8 cellular contexts compared by ENCODE assay signal in the genomic region with DNA sequence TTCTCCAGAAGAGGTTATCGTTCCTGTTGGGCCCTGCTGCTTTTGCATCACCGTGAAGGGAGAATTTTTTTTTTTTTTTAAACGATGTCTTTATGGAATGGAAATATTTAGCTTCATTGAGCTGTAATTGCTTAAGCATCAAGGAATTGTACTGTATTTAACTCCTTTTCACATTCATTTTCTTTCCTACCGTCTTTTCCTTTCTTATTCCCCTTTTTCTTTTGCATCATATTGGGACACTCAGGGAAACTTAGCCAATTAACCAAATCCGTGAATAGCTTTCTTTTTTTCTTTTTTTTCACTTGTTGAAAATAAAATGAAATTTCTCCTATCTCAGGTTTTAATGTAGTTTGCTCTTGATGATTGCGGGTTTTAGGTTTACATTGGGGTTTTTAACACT. TPM values are rescaled to one million over a fixed set of nuclear protein-coding genes. Genes with fewer than 3 reads are reported as not detected.
A peak's percentile ranks its signal among the peaks of the same experiment; 100 is the strongest.
DNase-seq lines count a peak whose midpoint lies in the region; ATAC-seq, FAIRE-seq and TF ChIP-seq lines count a peak whose summit lies in the region.

No MANE protein-coding gene starts in this region.

- H3K56ac ChIP-seq in IMR-90 (ENCODE audit: extremely low read depth, insufficient read depth, low read length): 0 out of 2 replicates have a peak overlapping the region, but pooled peaks have one; percentile 38

- no peak overlapping the region; the same call in 1 of the 2 replicates for H4K5ac ChIP-seq in IMR-90 (ENCODE audit: low read depth, low read length)

- no peak overlapping the region for H2AFZ ChIP-seq in ACC112 (ENCODE audit: low read length, unreplicated experiment)
- no peak overlapping the region for H2AFZ ChIP-seq in IMR-90 (replicated peaks; ENCODE audit: low read length, poor library complexity)

- H3K4me3 ChIP-seq in ACC112 (ENCODE audit: low read depth, low read length) (peak overlapping the region; percentile 98), IMR-90 (ENCODE audit: insufficient read depth, low read depth, low read length) (peak overlapping the region; percentile 96), cardiac fibroblast (replicated peaks in 1 of 2; ENCODE audit: low read depth in 2 of 2, low read length in 2 of 2) (peak overlapping the region; percentile 77 to 83)

- DNase-seq in IMR-90 (no peak), cardiac fibroblast (ENCODE audit: low read depth in 2 of 2) (no peak), naive B cell (no peak), AG08395 (ENCODE audit: low spot score) (no peak), NCI-H1694 treated with DMSO at 0.1 percent for 48 hours (lab: John Stamatoyannopoulos, UW) (no peak), RCC 7860 (ENCODE audit: low spot score) (no peak)

- H3K36me3 ChIP-seq in ACC112 (ENCODE audit: insufficient read depth, low read length) (peaks cover 25% of the 10 kb centered on the region), IMR-90 (ENCODE audit: control insufficient read depth, insufficient read depth, low read length) (peaks cover 10% of the 10 kb centered on the region)

- H3K27ac Mint-ChIP-seq in naive B cell: peak overlapping the region in 5 of 6 donors; percentile 23 to 95 (median 90)

- no peaks in the 10 kb centered on the region for H3K9me3 Mint-ChIP-seq in naive B cell

- H3K4me1 ChIP-seq in ACC112 (ENCODE audit: control insufficient read depth, insufficient read depth, low read length, unreplicated experiment): peaks cover 54% of the 10 kb centered on the region
- peaks cover 16% of the 10 kb centered on the region for H3K4me1 ChIP-seq in IMR-90 (ENCODE audit: control insufficient read depth, insufficient read depth, low read length)

- H2BK20ac ChIP-seq in IMR-90 (ENCODE audit: low read depth, low read length): no peak overlapping the region

- H3K9me3 ChIP-seq in IMR-90 (ENCODE audit: control insufficient read depth, insufficient read depth, low read length): no peaks in the 10 kb centered on the region

- peak overlapping the region in 7 of 8 donors; percentile 74 to 99 (median 98) for H3K4me3 Mint-ChIP-seq in naive B cell

- no peak overlapping the region for H3K4ac ChIP-seq in IMR-90 (ENCODE audit: low read depth, low read length)

- H3K27me3 Mint-ChIP-seq in naive B cell: no peaks in the 10 kb centered on the region

- peaks cover 0 to 7% of the 10 kb centered on the region in 2 donors for H3K36me3 Mint-ChIP-seq in naive B cell

- H3K4me1 Mint-ChIP-seq in naive B cell: peaks cover 39 to 59% (median 48%) of the 10 kb centered on the region in 3 donors

- peak overlapping the region; percentile 71 for H2BK5ac ChIP-seq in IMR-90 (ENCODE audit: low read depth, low read length, poor library complexity, severe bottlenecking)

- no peak for TF ChIP-seq CTCF in IMR-90 (conservative IDR thresholded peaks at IDR 0.05; ENCODE audit: low read depth, low read length)
- no peak for TF ChIP-seq CTCF in cardiac fibroblast (IDR thresholded peaks at IDR 0.05; ENCODE audit: low read depth, low read length)

- no peak overlapping the region for H4K91ac ChIP-seq in IMR-90 (ENCODE audit: insufficient read depth, low read depth, low read length)

- H3K4me2 ChIP-seq in IMR-90 (ENCODE audit: low read depth, low read length): peak overlapping the region; percentile 78

- peak overlapping the region; percentile 44; the same call in 1 of the 2 replicates for H3K23ac ChIP-seq in IMR-90 (ENCODE audit: low read depth, low read length)

- no peak for TF ChIP-seq POLR2A in IMR-90 (IDR thresholded peaks at IDR 0.05; ENCODE audit: low read depth, low read length)

- no peak overlapping the region for H4K8ac ChIP-seq in IMR-90 (ENCODE audit: low read depth in 2 of 2, low read length in 2 of 2)

- TF ChIP-seq RAD21 in IMR-90 (IDR thresholded peaks at IDR 0.05; ENCODE audit: low read length): no peak

- H4K20me1 ChIP-seq in IMR-90 (ENCODE audit: insufficient read depth, low read length): peaks cover 35% of the 10 kb centered on the region

- POLR2A ChIA-PET in IMR-90 (lab: Charles Lee; ENCODE audit: unreplicated experiment): interaction anchor here (0.6 kb wide), 1 partner anchor 154 kb away, joined by 4 read pairs; no protein-coding TSS in a partner anchor

- BruUV-seq in IMR-90 (replicated peaks; lab: Mats Ljungman, UMichigan): no TSS peak

- H3K79me2 ChIP-seq in ACC112 (ENCODE audit: control insufficient read depth, insufficient read depth, low read length, unreplicated experiment): peaks cover 67% of the 10 kb centered on the region

- H3K79me1 ChIP-seq in IMR-90 (ENCODE audit: low read depth in 1 of 2, low read length in 2 of 2): peaks cover 8 to 46% of the 10 kb centered on the region in 2 experiments

- no peak for ATAC-seq in IMR-90 (ENCODE audit: low read depth)
- no peak for ATAC-seq in naive B cell (ENCODE audit: low read depth in 2 of 2)
- no peak for ATAC-seq in GM18907 (IDR thresholded peaks at IDR 0.05; ENCODE audit: unreplicated experiment)

- dilution Hi-C loops in IMR-90 (cut with HindIII; ENCODE audit: low sequenced_read_pairs, unreplicated experiment): no loop called here

- H3K27me3 ChIP-seq in ACC112 (ENCODE audit: insufficient read depth, low read length) (no peaks in the 10 kb centered on the region), IMR-90 (ENCODE audit: control insufficient read depth, insufficient read depth, low read length) (no peaks in the 10 kb centered on the region)

- peaks cover 6% of the 10 kb centered on the region for H3K9me1 ChIP-seq in IMR-90 (ENCODE audit: insufficient read depth, low read length)

- CTCF ChIA-PET in IMR-90 (lab: Yijun Ruan, JAX): interaction anchor here (0.6 to 1.5 kb wide), 5 partner anchors 9 to 334 kb away, joined by 3 to 7 read pairs (median 4); no protein-coding TSS in a partner anchor

- H2BK15ac ChIP-seq in IMR-90 (ENCODE audit: low read depth, low read length): no peak overlapping the region

- no peak overlapping the region for H2AK5ac ChIP-seq in IMR-90 (ENCODE audit: low read depth, low read length)

- in situ Hi-C loops in IMR-90 (cut with MboI; ENCODE audit: low sequenced_read_pairs): no loop called here

- no peak overlapping the region for H2BK120ac ChIP-seq in IMR-90 (ENCODE audit: low read depth, low read length)

- H3K18ac ChIP-seq in IMR-90 (ENCODE audit: low read depth, low read length): peak overlapping the region; percentile 60; the same call in 1 of the 2 replicates

- no peak for FAIRE-seq in RCC 7860 (lab: Jason Lieb, UNC)

- H3K9ac ChIP-seq in IMR-90 (ENCODE audit: low read depth, low read length): peak overlapping the region; percentile 95

- intact Hi-C loops in IMR-90 (cut with micrococcal nuclease): loop anchor here (5.0 kb wide), 1 partner anchor 94 kb away; no protein-coding TSS in a partner anchor

- 0 out of 2 replicates have a peak overlapping the region, but pooled peaks have one; percentile 5 for H3K27ac ChIP-seq in ACC112 (ENCODE audit: low read depth, low read length)
- H3K27ac ChIP-seq in IMR-90 (ENCODE audit: insufficient read depth, low read length): peak overlapping the region; percentile 48; the same call in 1 of the 2 replicates

- peak overlapping the region; percentile 42; the same call in 1 of the 2 replicates for H3K14ac ChIP-seq in IMR-90 (replicated peaks; ENCODE audit: low read depth, low read length)

- WGBS in IMR-90 (ENCODE audit: extremely low coverage in 2 of 2, insufficient read length in 1 of 2), 2 experiments: no CpG with 5 or more reads among the region's 6 CpGs

- no peak overlapping the region for H2AK9ac ChIP-seq in IMR-90 (replicated peaks; ENCODE audit: low read depth, low read length, poor library complexity)

TF ChIP-seq in IMR-90, 13 proteins besides CTCF, POLR2A, EP300 and RAD21:
- no peak for TF ChIP-seq FOS (IDR thresholded peaks at IDR 0.05; ENCODE audit: low read depth, low read length)
- TF ChIP-seq SMC3 (IDR thresholded peaks at IDR 0.05; ENCODE audit: low read depth, low read length): no peak
- TF ChIP-seq MXI1 (IDR thresholded peaks at IDR 0.05; ENCODE audit: borderline replicate concordance, low read depth, low read length): no peak
- no peak for TF ChIP-seq MAFK (IDR thresholded peaks at IDR 0.05; ENCODE audit: low read depth, low read length)
- no peak for TF ChIP-seq CHD1 (IDR thresholded peaks at IDR 0.05; ENCODE audit: low read depth, low read length)
- no peak for TF ChIP-seq BHLHE40 (IDR thresholded peaks at IDR 0.05; ENCODE audit: low read depth, low read length)
- no peak for TF ChIP-seq RFX5 (IDR thresholded peaks at IDR 0.05; ENCODE audit: low read depth, low read length)
- no peak for TF ChIP-seq NFE2L2 (IDR thresholded peaks at IDR 0.05; ENCODE audit: low read depth, low read length)
- TF ChIP-seq RCOR1 (IDR thresholded peaks at IDR 0.05; ENCODE audit: insufficient replicate concordance, low read length): no peak
- TF ChIP-seq CEBPB (IDR thresholded peaks at IDR 0.05; ENCODE audit: low read depth, low read length): no peak
- TF ChIP-seq, protein P1, sequence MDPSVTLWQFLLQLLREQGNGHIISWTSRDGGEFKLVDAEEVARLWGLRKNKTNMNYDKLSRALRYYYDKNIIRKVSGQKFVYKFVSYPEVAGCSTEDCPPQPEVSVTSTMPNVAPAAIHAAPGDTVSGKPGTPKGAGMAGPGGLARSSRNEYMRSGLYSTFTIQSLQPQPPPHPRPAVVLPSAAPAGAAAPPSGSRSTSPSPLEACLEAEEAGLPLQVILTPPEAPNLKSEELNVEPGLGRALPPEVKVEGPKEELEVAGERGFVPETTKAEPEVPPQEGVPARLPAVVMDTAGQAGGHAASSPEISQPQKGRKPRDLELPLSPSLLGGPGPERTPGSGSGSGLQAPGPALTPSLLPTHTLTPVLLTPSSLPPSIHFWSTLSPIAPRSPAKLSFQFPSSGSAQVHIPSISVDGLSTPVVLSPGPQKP (IDR thresholded peaks at IDR 0.05; ENCODE audit: borderline replicate concordance, low read depth, low read length): no peak

RNA-seq across cellular contexts. Expression of a gene that starts 1.5 kb away (rescaled TPM):
- 32.4 and 36.9 TPM in 2 replicates for total RNA-seq in IMR-90 (2012; rRNA removed)
- polyA plus RNA-seq in IMR-90 (2012; rRNA removed) (37.3 and 42.3 TPM in 2 replicates), naive B cell (ENCODE audit: low read depth in 6 of 6) (10 to 100 TPM in 4 of 6 donors, 1 to 10 TPM in 2; 1.9 to 23.1 (median 13.1) TPM)
- polyA plus RNA-seq in IMR-90 (2012; cell fraction: cytosol; rRNA removed): 15.0 and 15.5 TPM in 2 replicates
- 99.8 and 215 TPM in 2 replicates for polyA plus RNA-seq in IMR-90 (2012; cell fraction: nucleus; rRNA removed; ENCODE audit: low replicate concordance)
